Comparison of ENCODE assay signal across 8 cellular contexts in the genomic region with DNA sequence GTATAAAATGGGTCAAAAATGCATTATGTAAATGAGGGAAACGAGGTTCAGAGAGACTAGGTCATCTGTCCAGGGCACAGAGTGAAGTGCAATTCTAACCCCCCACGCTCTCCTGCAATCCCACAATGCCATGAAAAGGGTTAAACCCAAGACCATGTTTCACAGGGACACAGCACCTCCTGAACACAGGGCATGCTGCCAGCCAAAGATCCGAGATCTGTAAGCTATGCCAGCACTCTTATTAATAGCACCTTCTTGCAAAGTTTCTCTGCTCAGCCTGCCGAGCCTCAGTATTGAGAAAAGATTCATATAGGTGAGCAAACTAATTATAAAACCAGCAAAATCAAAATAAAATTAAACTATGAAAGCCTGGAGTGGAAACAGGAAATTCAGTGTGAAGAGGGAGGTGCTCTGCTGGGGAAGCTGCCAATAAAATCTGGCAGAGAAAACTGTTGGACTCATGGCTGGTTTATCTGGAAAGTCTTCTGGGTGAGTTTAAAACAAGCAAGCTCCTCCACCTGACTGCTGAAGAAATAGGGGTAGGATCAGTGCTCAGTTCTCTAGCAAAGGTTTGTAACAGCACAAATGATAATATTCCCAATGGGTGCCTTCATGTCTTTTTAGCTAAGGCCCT. TPM values are rescaled to one million over a fixed set of nuclear protein-coding genes. Genes with fewer than 3 reads are reported as not detected.
DNase-seq lines count a peak whose midpoint lies in the region; ATAC-seq lines count a peak whose summit lies in the region.

No MANE protein-coding gene starts in this region.

- CTCF ChIA-PET in naive thymus-derived CD4-positive, alpha-beta T cell (lab: Charles Lee): no interaction called here

- intact Hi-C loops in head of caudate nucleus (cut with DNase I): no loop called here
- intact Hi-C loops in naive thymus-derived CD4-positive, alpha-beta T cell (cut with micrococcal nuclease): no loop called here

- H3K27ac ChIP-seq in rectal smooth muscle tissue (ENCODE audit: low read depth, low read length): peak overlapping the region; percentile 75
- no peak overlapping the region for H3K27ac ChIP-seq in naive thymus-derived CD4-positive, alpha-beta T cell (ENCODE audit: low read depth, low read length)

- peaks cover 78% of the 10 kb centered on the region for H3K4me1 ChIP-seq in rectal smooth muscle tissue (ENCODE audit: control insufficient read depth, insufficient read depth, low read length)
- no peaks in the 10 kb centered on the region for H3K4me1 ChIP-seq in naive thymus-derived CD4-positive, alpha-beta T cell (ENCODE audit: control insufficient read depth in 2 of 2, insufficient read depth in 2 of 2, low read length in 2 of 2)

- peaks cover 29% of the 10 kb centered on the region for H3K4me1 Mint-ChIP-seq in activated T-helper 17 cell treated with anti-CD3 and anti-CD28 coated beads, Interleukin-2, amount 50 U/mL, for 72 hours
- H3K4me1 Mint-ChIP-seq in naive thymus-derived CD4-positive, alpha-beta T cell: peaks cover 0 to 31% (median 5%) of the 10 kb centered on the region in 7 donors

- H3K4me3 ChIP-seq in rectal smooth muscle tissue (ENCODE audit: low read length): peak overlapping the region; percentile 40
- H3K4me3 ChIP-seq in naive thymus-derived CD4-positive, alpha-beta T cell (ENCODE audit: low read length): no peak overlapping the region

- H3K9me3 ChIP-seq in naive thymus-derived CD4-positive, alpha-beta T cell (ENCODE audit: control insufficient read depth in 2 of 3, low read length in 3 of 3): no peaks in the 10 kb centered on the region

- no peaks in the 10 kb centered on the region for H3K27me3 ChIP-seq in rectal smooth muscle tissue (ENCODE audit: control insufficient read depth, insufficient read depth, low read length)
- H3K27me3 ChIP-seq in naive thymus-derived CD4-positive, alpha-beta T cell (ENCODE audit: control insufficient read depth in 2 of 2, insufficient read depth in 2 of 2, low read length in 2 of 2): no peaks in the 10 kb centered on the region

- no peak overlapping the region for H3K9ac ChIP-seq in rectal smooth muscle tissue (ENCODE audit: low read length)

- ATAC-seq in activated T-helper 17 cell treated with anti-CD3 and anti-CD28 coated beads, Interleukin-2, amount 50 U/mL, for 72 hours (replicated peaks): no peak
- no peak for ATAC-seq in naive thymus-derived CD4-positive, alpha-beta T cell
- no peak for ATAC-seq in GM18861 (IDR thresholded peaks at IDR 0.05; ENCODE audit: unreplicated experiment)

- H3K9me3 Mint-ChIP-seq in activated T-helper 17 cell treated with anti-CD3 and anti-CD28 coated beads, Interleukin-2, amount 50 U/mL, for 72 hours: no peaks in the 10 kb centered on the region
- no peaks in the 10 kb centered on the region for H3K9me3 Mint-ChIP-seq in naive thymus-derived CD4-positive, alpha-beta T cell

- peak overlapping the region; percentile 70 for H3K27ac Mint-ChIP-seq in activated T-helper 17 cell treated with anti-CD3 and anti-CD28 coated beads, Interleukin-2, amount 50 U/mL, for 72 hours
- peak overlapping the region in 3 of 9 donors; percentile 25 to 44 (median 34) for H3K27ac Mint-ChIP-seq in naive thymus-derived CD4-positive, alpha-beta T cell

- H3K4me3 Mint-ChIP-seq in activated T-helper 17 cell treated with anti-CD3 and anti-CD28 coated beads, Interleukin-2, amount 50 U/mL, for 72 hours: no peak overlapping the region
- H3K4me3 Mint-ChIP-seq in naive thymus-derived CD4-positive, alpha-beta T cell: no peak overlapping the region

- H3K27me3 Mint-ChIP-seq in activated T-helper 17 cell treated with anti-CD3 and anti-CD28 coated beads, Interleukin-2, amount 50 U/mL, for 72 hours: no peaks in the 10 kb centered on the region
- no peaks in the 10 kb centered on the region for H3K27me3 Mint-ChIP-seq in naive thymus-derived CD4-positive, alpha-beta T cell

- peaks cover 100% of the 10 kb centered on the region for H3K36me3 Mint-ChIP-seq in activated T-helper 17 cell treated with anti-CD3 and anti-CD28 coated beads, Interleukin-2, amount 50 U/mL, for 72 hours (ENCODE audit: low read depth)
- H3K36me3 Mint-ChIP-seq in naive thymus-derived CD4-positive, alpha-beta T cell: peaks cover 0 to 33% (median 11%) of the 10 kb centered on the region in 5 donors

- POLR2A ChIA-PET in naive thymus-derived CD4-positive, alpha-beta T cell (lab: Charles Lee): no interaction called here

- DNase-seq in EH (ENCODE audit: low read depth) (peak; percentile 71), head of caudate nucleus (peak in 25 of 42 donors; percentile 29 to 84 (median 58)), UCSD-AML1 (lab: John Stamatoyannopoulos, UW; ENCODE audit: unreplicated experiment) (no peak), NCI-H146 (lab: John Stamatoyannopoulos, UW) (no peak)
- no peak for DNase-seq in naive thymus-derived CD4-positive, alpha-beta T cell

- no peaks in the 10 kb centered on the region for H3K36me3 ChIP-seq in rectal smooth muscle tissue (ENCODE audit: control insufficient read depth, insufficient read depth, low read length)
- H3K36me3 ChIP-seq in naive thymus-derived CD4-positive, alpha-beta T cell (ENCODE audit: control insufficient read depth in 2 of 3, insufficient read depth in 3 of 3, low read length in 3 of 3): no peaks in the 10 kb centered on the region

RNA-seq across cellular contexts. Expression of a gene that starts 50.3 kb away (rescaled TPM):
- total RNA-seq in activated T-helper 17 cell treated with anti-CD3 and anti-CD28 coated beads, Interleukin-2, amount 50 U/mL, for 72 hours: 10 to 100 TPM; 43.3 to 54.1 TPM
- 10 to 100 TPM; 28.5 to 46.3 (median 34.4) TPM for total RNA-seq in naive thymus-derived CD4-positive, alpha-beta T cell
- polyA plus RNA-seq in naive thymus-derived CD4-positive, alpha-beta T cell: 10 to 100 TPM; 14.5 to 35.2 TPM

Comparison
In these comparisons a context has a peak if more than half of its experiments do, and no peak if none do; other contexts are left out.
1. DNase-seq: peak in EH (single experiment) and head of caudate nucleus (25 of 42); none in UCSD-AML1 (single experiment), naive thymus-derived CD4-positive, alpha-beta T cell (0 of 9) and NCI-H146 (single experiment).